9 cellular contexts compared by ENCODE assay signal in the genomic region with DNA sequence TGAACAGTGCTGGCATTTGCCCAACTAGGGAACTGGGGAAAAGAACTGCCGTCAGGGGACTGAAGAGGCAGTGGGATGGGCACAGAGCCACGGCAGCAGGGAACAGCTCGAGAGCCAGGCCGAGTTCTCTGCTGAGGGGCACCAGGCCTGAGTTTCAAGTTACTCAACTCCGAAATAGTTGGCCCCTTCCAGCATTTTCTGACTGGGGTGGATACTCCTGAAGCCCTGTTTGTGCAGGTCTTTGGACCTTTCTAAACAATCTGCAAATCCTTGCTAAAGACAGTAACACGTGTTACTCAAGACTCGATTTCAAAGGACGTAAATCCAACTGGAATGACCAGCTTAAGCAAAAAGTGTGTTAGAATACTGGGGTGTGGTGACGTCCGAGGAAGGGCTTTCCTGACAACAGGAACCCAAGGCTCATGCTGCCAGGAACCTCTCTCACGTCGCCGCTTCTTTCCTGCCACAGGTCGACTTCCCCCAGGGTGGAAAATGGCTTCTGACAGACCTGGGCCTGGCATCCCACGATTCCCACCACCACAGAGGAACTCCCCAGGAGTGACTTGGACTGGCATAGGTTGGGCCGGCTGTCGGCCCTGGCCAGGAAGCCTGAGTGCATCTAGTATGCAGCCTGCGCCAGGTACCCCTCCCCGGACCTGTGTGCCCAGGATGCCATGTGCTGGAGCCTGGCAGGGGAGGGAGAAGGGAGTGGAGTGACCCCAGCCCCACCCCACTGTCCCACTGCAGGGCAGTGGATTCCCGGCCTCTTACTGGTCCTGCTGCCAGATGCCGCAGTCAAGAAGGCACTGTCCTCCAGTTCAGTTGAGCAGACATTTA.
DNase-seq lines count a peak whose midpoint lies in the region; ATAC-seq lines count a peak whose summit lies in the region.
"Had no signal": no experiment of that assay in that cellular context is flagged by ENCODE, and none has a peak within 500 bp of the region (broad histone marks: within the 10 kb centered on the region; RNA-seq: fewer than 3 reads in every experiment).

No MANE protein-coding gene starts in this region.

- H3K9me3 ChIP-seq in CD8-positive, alpha-beta memory T cell (ENCODE audit: low read length): no peaks in the 10 kb centered on the region

- H3K9me3 Mint-ChIP-seq in T-cell: no peaks in the 10 kb centered on the region
- H3K9me3 Mint-ChIP-seq in CD8-positive, alpha-beta memory T cell: no peaks in the 10 kb centered on the region
- H3K9me3 Mint-ChIP-seq: H9 had no signal

- H3K4me1 Mint-ChIP-seq in T-cell: peaks cover 23 to 26% (median 24%) of the 10 kb centered on the region in 3 donors
- peaks cover 11 to 34% (median 16%) of the 10 kb centered on the region in 3 donors for H3K4me1 Mint-ChIP-seq in CD8-positive, alpha-beta memory T cell

- H3K4me3 ChIP-seq in skin epidermis: no peak overlapping the region
- H3K4me3 ChIP-seq in CD8-positive, alpha-beta memory T cell (ENCODE audit: low read length): no peak overlapping the region

- no peak overlapping the region for H3K4me3 Mint-ChIP-seq in T-cell
- no peak overlapping the region for H3K4me3 Mint-ChIP-seq in CD8-positive, alpha-beta memory T cell
- H3K4me3 Mint-ChIP-seq: H9 had no signal

- H3K27ac ChIP-seq in caudate nucleus (ENCODE audit: low read depth, low read length): peak overlapping the region; percentile 63
- H3K27ac ChIP-seq in layer of hippocampus (ENCODE audit: low read depth, low read length): peak overlapping the region; percentile 54
- peak overlapping the region in 19 of 21 experiments; percentile 13 to 90 (median 79) for H3K27ac ChIP-seq in skin epidermis
- no peak overlapping the region for H3K27ac ChIP-seq in CD8-positive, alpha-beta memory T cell (ENCODE audit: low read depth, low read length)

- no peaks in the 10 kb centered on the region for H3K27me3 ChIP-seq in layer of hippocampus (ENCODE audit: control insufficient read depth, insufficient read depth, low read length)
- H3K27me3 ChIP-seq in CD8-positive, alpha-beta memory T cell (ENCODE audit: insufficient read depth, low read length, poor library complexity, severe bottlenecking): no peaks in the 10 kb centered on the region

- DNase-seq in G401 (ENCODE audit: low spot score) (peak; percentile 28), caudate nucleus (lab: John Stamatoyannopoulos, UW) (peak in 5 of 61 donors; percentile 20 to 33 (median 23)), T-cell (no peak)
- DNase-seq in CD8-positive, alpha-beta memory T cell: no peak
- DNase-seq: H9 had no signal

- peaks cover 12% of the 10 kb centered on the region for H3K4me1 ChIP-seq in CD8-positive, alpha-beta memory T cell (ENCODE audit: insufficient read depth, low read length)

- in situ Hi-C loops in G401 (cut with HindIII; ENCODE audit: low sequenced_read_pairs): no loop called here

- H3K27me3 Mint-ChIP-seq in T-cell: no peaks in the 10 kb centered on the region
- no peaks in the 10 kb centered on the region for H3K27me3 Mint-ChIP-seq in CD8-positive, alpha-beta memory T cell

- H3K36me3 ChIP-seq in CD8-positive, alpha-beta memory T cell (ENCODE audit: insufficient read depth, low read length): peaks cover 8% of the 10 kb centered on the region

- no peak overlapping the region for H3K27ac Mint-ChIP-seq in T-cell
- H3K27ac Mint-ChIP-seq in CD8-positive, alpha-beta memory T cell: peak overlapping the region in 2 of 8 donors; percentile 61 to 75

- H3K36me3 Mint-ChIP-seq in T-cell: peaks cover 33% of the 10 kb centered on the region
- H3K36me3 Mint-ChIP-seq in CD8-positive, alpha-beta memory T cell: peaks cover 0 to 46% (median 7%) of the 10 kb centered on the region in 3 donors

- CTCF ChIA-PET in T-cell (lab: Charles Lee): no interaction called here
- CTCF ChIA-PET in CD8-positive, alpha-beta memory T cell (lab: Charles Lee): interaction anchor here (1.0 to 6.4 kb wide), 2 partner anchors 85 to 92 kb away, joined by 3 to 27 read pairs; no protein-coding TSS in a partner anchor

- POLR2A ChIA-PET in T-cell (lab: Charles Lee): no interaction called here
- POLR2A ChIA-PET in CD8-positive, alpha-beta memory T cell (lab: Charles Lee): no interaction called here

- ATAC-seq in GM18517 (IDR thresholded peaks at IDR 0.05; ENCODE audit: unreplicated experiment) (no peak), T-cell (replicated peaks in 1 of 4) (no peak), GM21576 (IDR thresholded peaks at IDR 0.05; ENCODE audit: unreplicated experiment) (no peak)
